In genomic region chr2:182870227-182870626, GRCh38 we compare ENCODE assay signal across 9 cellular contexts. TPM values are rescaled to one million over a fixed set of nuclear protein-coding genes. Genes with fewer than 3 reads are reported as not detected.
DNase-seq lines count a peak whose midpoint lies in the region; ATAC-seq, FAIRE-seq and TF ChIP-seq lines count a peak whose summit lies in the region.
"Had no signal": no experiment of that assay in that cellular context is flagged by ENCODE, and none has a peak within 500 bp of the region (broad histone marks: within the 10 kb centered on the region; RNA-seq: fewer than 3 reads in every experiment).

No MANE protein-coding gene starts in this region.

- peak; percentile 34 for DNase-seq in activated CD4-positive, alpha-beta memory T cell treated with anti-CD3 and anti-CD28 coated beads for 36 hours
- DNase-seq in activated CD4-positive, alpha-beta memory T cell treated with anti-CD3 and anti-CD28 coated beads, Interleukin-2, amount 10 ng/mL, durations not matched to agents 7 days and 5 days, result no peak
- DNase-seq in M059J (ENCODE audit: low read depth) (peak; percentile 22), K562 (ENCODE audit: extremely low read depth in 1 of 4, low spot score in 3 of 4) (peak; percentile 33 to 79 (median 58)), small intestine (peak; percentile 17), NCI-H446 treated with DMSO at 0.1 percent for 48 hours (lab: John Stamatoyannopoulos, UW) (no peak), superior temporal gyrus (ENCODE audit: extremely low spot score) (no peak), uterus (no peak)
- DNase-seq: KG1 had no signal

- H3K27ac Mint-ChIP-seq in activated CD4-positive, alpha-beta memory T cell treated with anti-CD3 and anti-CD28 coated beads for 36 hours, result no peak overlapping the region
- no peak overlapping the region for H3K27ac Mint-ChIP-seq in activated CD4-positive, alpha-beta memory T cell treated with anti-CD3 and anti-CD28 coated beads, Interleukin-2, amount 10 ng/mL, durations not matched to agents 7 days and 5 days

- no peaks in the 10 kb centered on the region for H3K36me3 Mint-ChIP-seq in activated CD4-positive, alpha-beta memory T cell treated with anti-CD3 and anti-CD28 coated beads for 36 hours
- H3K36me3 Mint-ChIP-seq in activated CD4-positive, alpha-beta memory T cell treated with anti-CD3 and anti-CD28 coated beads, Interleukin-2, amount 10 ng/mL, durations not matched to agents 7 days and 5 days (ENCODE audit: low read depth), result no peaks in the 10 kb centered on the region

- H3K9me3 ChIP-seq in K562 (replicated peaks; ENCODE audit: control insufficient read depth, insufficient read depth, low read depth, low read length) (no peaks in the 10 kb centered on the region; the same call in 1 of the 2 replicates), small intestine (ENCODE audit: control insufficient read depth, low read depth) (no peaks in the 10 kb centered on the region), uterus (no peaks in the 10 kb centered on the region)

- FAIRE-seq in K562 (lab: Jason Lieb, UNC) (peak; percentile 97), small intestine (lab: Jason Lieb, UNC) (no peak)

- intact Hi-C loops in activated CD4-positive, alpha-beta memory T cell treated with anti-CD3 and anti-CD28 coated beads for 36 hours (cut with micrococcal nuclease), result no loop called here
- intact Hi-C loops in K562 (cut with micrococcal nuclease), result loop anchor here (1.0 kb wide), 1 partner anchor 103 kb away; no protein-coding TSS in a partner anchor
- intact Hi-C loops in uterus (cut with DNase I; ENCODE audit: low total_unique reads), result no loop called here

- no peak overlapping the region for H2AFZ ChIP-seq in K562 (ENCODE audit: low read depth, low read length)

- POLR2A ChIA-PET in activated CD4-positive, alpha-beta memory T cell treated with anti-CD3 and anti-CD28 coated beads for 36 hours (lab: Charles Lee), result no interaction called here
- POLR2A ChIA-PET in activated CD4-positive, alpha-beta memory T cell treated with anti-CD3 and anti-CD28 coated beads, Interleukin-2, amount 10 ng/mL, durations not matched to agents 7 days and 5 days (lab: Charles Lee), result no interaction called here
- POLR2A ChIA-PET in K562 (lab: Yijun Ruan, JAX), result no interaction called here

- no TSS peak for BruUV-seq in K562 (replicated peaks; lab: Mats Ljungman, UMichigan)

- peaks cover 0 to 15% of the 10 kb centered on the region in 2 experiments; a peak in 1 of 5 replicates for H3K4me1 ChIP-seq in K562 (replicated peaks in 1 of 2; ENCODE audit: control insufficient read depth in 2 of 2, insufficient read depth in 2 of 2, low read length in 2 of 2)
- H3K4me1 ChIP-seq in small intestine (ENCODE audit: control insufficient read depth in 2 of 2, insufficient read depth in 1 of 2, low read depth in 1 of 2, low read length in 1 of 2), result peaks cover 2 to 3% of the 10 kb centered on the region in 2 donors
- H3K4me1 ChIP-seq in uterus, result no peaks in the 10 kb centered on the region

- 0% methylated on average over 1 of the region's 1 CpG for WGBS in K562 (ENCODE audit: insufficient coverage, low coverage, missing lambda C conversion rate)
- 10 to 19% (median 15%) methylated on average over 1 of the region's 1 CpG for WGBS in small intestine, 3 donors

- H3K4me2 ChIP-seq in K562 (ENCODE audit: insufficient read depth, low read length), result no peak overlapping the region

- H3K9ac ChIP-seq in K562 (ENCODE audit: insufficient read depth in 1 of 2, low read depth in 2 of 2, low read length in 2 of 2), result no peak overlapping the region

- no peak overlapping the region for H3K4me3 Mint-ChIP-seq in activated CD4-positive, alpha-beta memory T cell treated with anti-CD3 and anti-CD28 coated beads for 36 hours
- no peak overlapping the region for H3K4me3 Mint-ChIP-seq in activated CD4-positive, alpha-beta memory T cell treated with anti-CD3 and anti-CD28 coated beads, Interleukin-2, amount 10 ng/mL, durations not matched to agents 7 days and 5 days

- no peaks in the 10 kb centered on the region for H3K36me3 ChIP-seq in K562 (ENCODE audit: control insufficient read depth, insufficient read depth, low read length)
- no peaks in the 10 kb centered on the region for H3K36me3 ChIP-seq in small intestine (ENCODE audit: control insufficient read depth in 2 of 2, insufficient read depth in 2 of 2, low read length in 2 of 2)
- no peaks in the 10 kb centered on the region for H3K36me3 ChIP-seq in uterus

- TF ChIP-seq POLR2A in K562 (conservative IDR thresholded peaks at IDR 0.05), result no peak
- TF ChIP-seq POLR2A in uterus (IDR thresholded peaks at IDR 0.05), result no peak

- no peaks in the 10 kb centered on the region for H3K9me1 ChIP-seq in K562 (ENCODE audit: control insufficient read depth, insufficient read depth, low read length)

- H3K4me3 ChIP-seq in K562 (no peak overlapping the region), small intestine (ENCODE audit: low read depth in 1 of 2, low read length in 2 of 2) (no peak overlapping the region), uterus (no peak overlapping the region)

- TF ChIP-seq EP300 in K562 (IDR thresholded peaks at IDR 0.05; ENCODE audit: low read length), result no peak

- H3K79me2 ChIP-seq in K562 (ENCODE audit: control insufficient read depth, insufficient read depth, low read length), result no peaks in the 10 kb centered on the region

- H3K9me3 Mint-ChIP-seq in activated CD4-positive, alpha-beta memory T cell treated with anti-CD3 and anti-CD28 coated beads for 36 hours, result peaks cover 5% of the 10 kb centered on the region
- peaks cover 3% of the 10 kb centered on the region for H3K9me3 Mint-ChIP-seq in activated CD4-positive, alpha-beta memory T cell treated with anti-CD3 and anti-CD28 coated beads, Interleukin-2, amount 10 ng/mL, durations not matched to agents 7 days and 5 days

- peaks cover 23% of the 10 kb centered on the region for H3K4me1 Mint-ChIP-seq in activated CD4-positive, alpha-beta memory T cell treated with anti-CD3 and anti-CD28 coated beads for 36 hours (ENCODE audit: low read depth)
- H3K4me1 Mint-ChIP-seq in activated CD4-positive, alpha-beta memory T cell treated with anti-CD3 and anti-CD28 coated beads, Interleukin-2, amount 10 ng/mL, durations not matched to agents 7 days and 5 days, result peaks cover 25% of the 10 kb centered on the region

- TF ChIP-seq RAD21 in K562 (CRISPR knock-in tag; conservative IDR thresholded peaks at IDR 0.05 in 1 of 2, IDR thresholded peaks at IDR 0.05 in 1 of 2), result peak in 1 of 2 experiments; percentile 71; a peak in 3 of 4 replicates

- TF ChIP-seq CTCF in K562 (IDR thresholded peaks at IDR 0.05 in 2 of 3, conservative IDR thresholded peaks at IDR 0.05 in 1 of 3; ENCODE audit: insufficient read depth in 2 of 3, low read depth in 1 of 3, low read length in 3 of 3) (peak; percentile 84 to 90 (median 86)), uterus (IDR thresholded peaks at IDR 0.05) (no peak)

- peak; percentile 95 for ATAC-seq in K562

- in situ Hi-C loops in K562 (cut with MboI), result no loop called here

- H3K27me3 ChIP-seq in K562 (ENCODE audit: control insufficient read depth in 2 of 2, insufficient read depth in 2 of 2, low read length in 2 of 2) (peaks cover 23 to 31% of the 10 kb centered on the region in 2 experiments), small intestine (ENCODE audit: control insufficient read depth in 2 of 2, insufficient read depth in 2 of 2, low read length in 2 of 2) (peaks cover 0 to 5% of the 10 kb centered on the region in 2 donors), uterus (no peaks in the 10 kb centered on the region)

- H4K20me1 ChIP-seq in K562 (replicated peaks; ENCODE audit: control insufficient read depth, insufficient read depth, low read length), result no peaks in the 10 kb centered on the region; the same call in 1 of the 2 replicates

- peaks cover 44% of the 10 kb centered on the region for H3K27me3 Mint-ChIP-seq in activated CD4-positive, alpha-beta memory T cell treated with anti-CD3 and anti-CD28 coated beads for 36 hours
- H3K27me3 Mint-ChIP-seq in activated CD4-positive, alpha-beta memory T cell treated with anti-CD3 and anti-CD28 coated beads, Interleukin-2, amount 10 ng/mL, durations not matched to agents 7 days and 5 days, result peaks cover 55% of the 10 kb centered on the region

- CTCF ChIA-PET in activated CD4-positive, alpha-beta memory T cell treated with anti-CD3 and anti-CD28 coated beads for 36 hours (lab: Charles Lee), result no interaction called here
- CTCF ChIA-PET in activated CD4-positive, alpha-beta memory T cell treated with anti-CD3 and anti-CD28 coated beads, Interleukin-2, amount 10 ng/mL, durations not matched to agents 7 days and 5 days (lab: Charles Lee), result interaction anchor here (0.7 kb wide), 1 partner anchor 37 kb away, joined by 3 read pairs; no protein-coding TSS in a partner anchor
- CTCF ChIA-PET in K562 (lab: Yijun Ruan, JAX; ENCODE audit: low intra/inter-chr PET ratio), result no interaction called here

- H3K27ac ChIP-seq in K562 (ENCODE audit: extremely low read depth, low read depth, low read length), result no peak overlapping the region
- H3K27ac ChIP-seq in small intestine (ENCODE audit: low read depth in 1 of 2, low read length in 1 of 2), result no peak overlapping the region
- H3K27ac ChIP-seq in uterus, result no peak overlapping the region

RNA-seq across cellular contexts. Expression of gene FRZB, which starts 3.8 kb away (rescaled TPM):
- total RNA-seq in activated CD4-positive, alpha-beta memory T cell treated with anti-CD3 and anti-CD28 coated beads for 36 hours, result not detected
- not detected for total RNA-seq in activated CD4-positive, alpha-beta memory T cell treated with anti-CD3 and anti-CD28 coated beads, Interleukin-2, amount 10 ng/mL, durations not matched to agents 7 days and 5 days
- total RNA-seq in M059J (2014; rRNA removed; shearing (Covaris generic)), result 0.10 and 0.71 TPM in 2 replicates
- total RNA-seq in K562 (2011; cell fraction: chromatin; rRNA removed; ENCODE audit: low replicate concordance), result 0.12 and 0.44 TPM in 2 replicates
- 0.17 and 0.26 TPM in 2 replicates for total RNA-seq in K562 (2011; cell fraction: nucleolus; rRNA removed)
- total RNA-seq in K562 (2011; cell fraction: nucleoplasm; rRNA removed), result 0.15 and 0.38 TPM in 2 replicates
- total RNA-seq in K562 (2014; rRNA removed), result not detected in 2 replicates
- total RNA-seq in K562 (2014; rRNA removed; fragmentation: Illumina TruSeq; extraction: Trizol), result 0.06 TPM in 1 of 2 replicates, not detected in the other
- not detected in 2 replicates for total RNA-seq in K562 (2015; rRNA removed; fragmentation: Illumina TruSeq; extraction: Trizol)
- total RNA-seq in K562 (2021), result not detected in 2 replicates
- 0.01 and 0.11 TPM in 2 replicates for polyA plus RNA-seq in K562 (2011; rRNA removed)
- polyA plus RNA-seq in K562 (2011; cell fraction: cytosol; rRNA removed), result 0.01 TPM in 1 of 2 replicates, not detected in the other
- 0.21 and 0.34 TPM in 2 replicates for polyA plus RNA-seq in K562 (2011; cell fraction: nucleus; rRNA removed)
- 0.03 and 0.11 TPM in 2 replicates for polyA plus RNA-seq in K562 (2012)
- 0.03 and 0.08 TPM in 2 replicates for polyA plus RNA-seq in K562 (2014; fragmentation: Illumina TruSeq; extraction: Trizol)
- polyA plus RNA-seq in K562 (2014; fragmentation: Nextera tagmentation; extraction: Ambion mirVana), result not detected
- 0.03 and 0.05 TPM in 2 replicates for polyA plus RNA-seq in K562 (2014; rRNA removed)
- 0.06 TPM in 1 of 2 replicates, not detected in the other for polyA minus RNA-seq in K562 (2011; rRNA and poly(A)+ RNA removed)
- polyA minus RNA-seq in K562 (2011; cell fraction: cytosol; rRNA and poly(A)+ RNA removed), result not detected in 2 replicates
- 0.13 and 0.22 TPM in 2 replicates for polyA minus RNA-seq in K562 (2011; cell fraction: nucleus; rRNA and poly(A)+ RNA removed)
- polyA plus RNA-seq in small intestine, result 1 to 10 TPM; 1.9 to 5.2 (median 2.5) TPM
- total RNA-seq in uterus, result 10 to 100 TPM in 1 of 4 donors, 1 to 10 TPM in 2, under 1 TPM in 1; 0.29 to 15.1 (median 7.3) TPM

Comparison
In these comparisons a context has a peak if more than half of its experiments do, and no peak if none do; other contexts are left out.
1. DNase-seq: peak in activated CD4-positive, alpha-beta memory T cell treated with anti-CD3 and anti-CD28 coated beads for 36 hours (single experiment), M059J (single experiment), K562 (4 of 4) and small intestine (single experiment); none in activated CD4-positive, alpha-beta memory T cell treated with anti-CD3 and anti-CD28 coated beads, Interleukin-2, amount 10 ng/mL, durations not matched to agents 7 days and 5 days (single experiment), NCI-H446 treated with DMSO at 0.1 percent for 48 hours (single experiment), superior temporal gyrus (single experiment) and uterus (0 of 2).
2. CTCF ChIP-seq: peak in K562 (3 of 3); none in uterus (0 of 4).